Comparison of ENCODE assay signal across 13 cellular contexts in the genomic region with DNA sequence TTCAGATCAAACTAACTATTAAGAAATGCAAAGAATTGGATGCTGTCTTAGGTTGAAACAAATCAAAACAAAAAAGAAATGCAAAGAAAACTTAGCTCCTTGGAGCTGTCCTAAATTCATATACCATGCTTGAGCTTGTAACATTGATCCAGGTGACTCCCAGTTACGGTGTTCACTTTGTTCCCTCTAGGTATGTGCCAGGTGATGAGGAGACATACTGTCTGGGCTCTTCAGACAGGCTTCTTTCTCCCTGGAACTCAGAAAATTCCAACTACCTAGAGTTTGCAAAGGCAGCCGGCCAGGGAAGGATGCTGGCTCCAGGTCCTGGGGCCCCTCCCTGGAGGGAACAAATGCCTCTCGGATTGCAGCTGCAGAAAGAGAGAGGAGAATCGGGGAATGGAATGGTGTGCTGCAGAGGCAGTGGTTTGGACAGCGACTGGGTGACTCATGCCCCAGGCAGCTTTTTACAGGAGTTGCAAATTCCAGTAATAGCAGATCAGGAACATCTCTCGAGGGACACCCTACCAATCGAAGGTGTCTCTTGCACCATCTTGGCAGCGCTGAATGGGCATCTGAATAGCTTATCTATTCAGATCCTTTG. TPM values are rescaled to one million over a fixed set of nuclear protein-coding genes. Genes with fewer than 3 reads are reported as not detected.
A peak's percentile ranks its signal among the peaks of the same experiment; 100 is the strongest.
DNase-seq lines count a peak whose midpoint lies in the region; ATAC-seq, FAIRE-seq and TF ChIP-seq lines count a peak whose summit lies in the region.
"Had no signal": no experiment of that assay in that cellular context is flagged by ENCODE, and none has a peak within 500 bp of the region (broad histone marks: within the 10 kb centered on the region; RNA-seq: fewer than 3 reads in every experiment).

No MANE protein-coding gene starts in this region.

- no peak overlapping the region for H3K4me3 Mint-ChIP-seq in naive thymus-derived CD8-positive, alpha-beta T cell
- H3K4me3 Mint-ChIP-seq: activated T-cell treated with anti-CD3 and anti-CD28 coated beads, Interleukin-2, amount 50 U/mL, for 4 hours; B cell; dendritic cell treated with granulocyte-macrophage colony-stimulating factor and Interleukin-4, amounts not matched to agents 40 ng/mL and 50 ng/mL, for 4 days; T-helper 2 cell treated with Interferon-gamma antibody and Interleukin-4, amounts not matched to agents 5 μg/mL and 100 μg/mL, for 36 hours had no signal

- DNase-seq in A172 (ENCODE audit: low spot score) (peak; percentile 73), HFF-Myc (ENCODE audit: extremely low read depth, low read depth) (peak; percentile 37), amniotic epithelial cell (ENCODE audit: low read depth) (peak; percentile 55), iPS DF 19.7 (ENCODE audit: low read depth, low spot score) (peak; percentile 71), NCI-H187 treated with DMSO at 0.1 percent for 48 hours (lab: John Stamatoyannopoulos, UW) (no peak), frontal cortex (ENCODE audit: low spot score in 2 of 2) (no peak)
- no peak for DNase-seq in naive thymus-derived CD8-positive, alpha-beta T cell
- DNase-seq: activated T-cell treated with anti-CD3 and anti-CD28 coated beads, Interleukin-2, amount 50 U/mL, for 4 hours; NCI-H2227 treated with DMSO at 0.1 percent for 48 hours had no signal

- H3K9me3 Mint-ChIP-seq in naive thymus-derived CD8-positive, alpha-beta T cell: peaks cover 0 to 4% (median 0%) of the 10 kb centered on the region in 9 donors
- H3K9me3 Mint-ChIP-seq: activated T-cell treated with anti-CD3 and anti-CD28 coated beads, Interleukin-2, amount 50 U/mL, for 4 hours; dendritic cell treated with granulocyte-macrophage colony-stimulating factor and Interleukin-4, amounts not matched to agents 40 ng/mL and 50 ng/mL, for 4 days; T-helper 2 cell treated with Interferon-gamma antibody and Interleukin-4, amounts not matched to agents 5 μg/mL and 100 μg/mL, for 36 hours had no signal

- FAIRE-seq in frontal cortex (lab: Jason Lieb, UNC): no peak

- no peak overlapping the region for H3K27ac Mint-ChIP-seq in naive thymus-derived CD8-positive, alpha-beta T cell
- H3K27ac Mint-ChIP-seq: B cell; dendritic cell treated with granulocyte-macrophage colony-stimulating factor and Interleukin-4, amounts not matched to agents 40 ng/mL and 50 ng/mL, for 4 days; T-helper 2 cell treated with Interferon-gamma antibody and Interleukin-4, amounts not matched to agents 5 μg/mL and 100 μg/mL, for 36 hours had no signal

- no peak for ATAC-seq in naive thymus-derived CD8-positive, alpha-beta T cell
- ATAC-seq in HG02759 (IDR thresholded peaks at IDR 0.05; ENCODE audit: unreplicated experiment): no peak
- ATAC-seq: activated T-cell treated with anti-CD3 and anti-CD28 coated beads, Interleukin-2, amount 50 U/mL, for 4 hours had no signal

- H3K36me3 Mint-ChIP-seq in naive thymus-derived CD8-positive, alpha-beta T cell: peaks cover 0 to 3% (median 0%) of the 10 kb centered on the region in 3 donors

- no peak overlapping the region for H3K4me3 ChIP-seq in HFF-Myc (replicated peaks; ENCODE audit: low read depth, low read length)

- peaks cover 0 to 16% (median 7%) of the 10 kb centered on the region in 5 donors for H3K27me3 Mint-ChIP-seq in naive thymus-derived CD8-positive, alpha-beta T cell

- no peaks in the 10 kb centered on the region for H3K4me1 Mint-ChIP-seq in naive thymus-derived CD8-positive, alpha-beta T cell
- H3K4me1 Mint-ChIP-seq: B cell had no signal

- POLR2A ChIA-PET in naive thymus-derived CD8-positive, alpha-beta T cell (lab: Charles Lee): no interaction called here

- no peak for TF ChIP-seq CTCF in HFF-Myc (IDR thresholded peaks at IDR 0.05; ENCODE audit: low read depth, low read length, missing control alignments)

RNA-seq across cellular contexts. Expression of gene ASPHD2, which starts 12.3 kb away (rescaled TPM):
- total RNA-seq in A172 (2014; rRNA removed; shearing (Covaris generic)): 4.0 and 4.5 TPM in 2 replicates
- 1 to 10 TPM; 2.9 to 3.5 TPM for total RNA-seq in naive thymus-derived CD8-positive, alpha-beta T cell
- 1 to 10 TPM; 2.3 to 3.1 (median 2.5) TPM for polyA plus RNA-seq in naive thymus-derived CD8-positive, alpha-beta T cell
- total RNA-seq in frontal cortex: 14.3 TPM

Comparison
In these comparisons a context has a peak if more than half of its experiments do, and no peak if none do; other contexts are left out.
1. DNase-seq: peak in A172 (single experiment), HFF-Myc (single experiment), amniotic epithelial cell (single experiment) and iPS DF 19.7 (single experiment); none in naive thymus-derived CD8-positive, alpha-beta T cell (0 of 10), NCI-H187 treated with DMSO at 0.1 percent for 48 hours (single experiment) and frontal cortex (0 of 2).